In the genomic region with DNA sequence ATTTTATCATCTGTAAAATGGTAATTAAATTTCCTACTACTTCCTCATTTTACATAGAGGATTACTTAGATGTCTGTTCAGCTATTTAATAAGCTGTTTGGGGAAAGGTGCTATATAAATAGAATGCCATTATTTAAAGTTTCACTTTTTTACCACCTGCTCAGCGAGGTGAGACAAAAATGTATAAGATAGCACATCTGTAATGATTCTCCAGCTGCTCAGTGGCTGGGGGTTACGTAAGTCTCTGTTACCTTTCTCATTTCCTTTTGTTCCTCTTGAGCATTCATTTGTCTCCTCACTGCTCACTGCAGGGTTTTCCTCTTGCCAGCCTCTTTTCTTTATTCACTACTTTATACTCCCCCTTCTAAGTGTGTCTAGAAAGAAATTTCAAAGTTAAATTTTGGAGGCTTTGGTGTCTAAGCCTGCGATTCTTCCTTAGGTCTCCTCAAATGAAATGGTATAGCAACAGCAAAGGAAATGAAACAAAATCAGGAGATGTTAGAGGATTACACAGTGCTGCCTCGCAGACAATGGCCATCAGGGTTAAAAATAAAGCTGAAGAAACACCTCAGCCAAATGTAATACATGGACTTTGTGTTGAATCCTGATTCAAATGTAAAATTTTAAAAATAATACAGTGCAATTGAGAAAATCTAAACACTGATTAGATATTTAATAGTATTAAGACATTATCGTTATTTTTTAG, we compare ENCODE assay signal across 12 cellular contexts. TPM values are rescaled to one million over a fixed set of nuclear protein-coding genes. Genes with fewer than 3 reads are reported as not detected.
A peak's percentile ranks its signal among the peaks of the same experiment; 100 is the strongest.
DNase-seq lines count a peak whose midpoint lies in the region; ATAC-seq lines count a peak whose summit lies in the region.
"Had no signal": no experiment of that assay in that cellular context is flagged by ENCODE, and none has a peak within 500 bp of the region (broad histone marks: within the 10 kb centered on the region; RNA-seq: fewer than 3 reads in every experiment).

No MANE protein-coding gene starts in this region.

- H3K36me3 Mint-ChIP-seq in activated T-cell treated with anti-CD3 and anti-CD28 coated beads, Interleukin-2, amount 50 U/mL, for 4 hours (ENCODE audit: insufficient read depth) = no peaks in the 10 kb centered on the region
- H3K36me3 Mint-ChIP-seq: activated naive CD8-positive, alpha-beta T cell treated with anti-CD3 and anti-CD28 coated beads, Interleukin-2, amount 10 ng/mL, durations not matched to agents 7 days and 5 days had no signal

- peak; percentile 87 for ATAC-seq in GM19025 (IDR thresholded peaks at IDR 0.05; ENCODE audit: low read depth, unreplicated experiment)
- peak; percentile 92 for ATAC-seq in GM21737 (IDR thresholded peaks at IDR 0.05; ENCODE audit: unreplicated experiment)
- peak; percentile 94 for ATAC-seq in HG03378 (IDR thresholded peaks at IDR 0.05; ENCODE audit: unreplicated experiment)
- ATAC-seq in activated T-cell treated with anti-CD3 and anti-CD28 coated beads, Interleukin-2, amount 50 U/mL, for 4 hours = no peak

- peak; percentile 79 for DNase-seq in germinal center (ENCODE audit: low spot score)
- DNase-seq in NCI-H2081 (lab: John Stamatoyannopoulos, UW) = no peak
- no peak for DNase-seq in activated T-cell treated with anti-CD3 and anti-CD28 coated beads, Interleukin-2, amount 50 U/mL, for 4 hours
- DNase-seq in cerebellar nuclear complex (lab: John Stamatoyannopoulos, UW) = no peak
- no peak for DNase-seq in COR-L47 (lab: John Stamatoyannopoulos, UW)
- DNase-seq: activated naive CD8-positive, alpha-beta T cell treated with anti-CD3 and anti-CD28 coated beads, Interleukin-2, amount 10 ng/mL, durations not matched to agents 7 days and 5 days; GF-D8; stimulated activated CD4-positive, alpha-beta T cell treated with anti-CD3 and anti-CD28 coated beads, Interleukin-4, amount 100 ng/mL, for 4 hours; thyroid gland had no signal

- H3K27me3 Mint-ChIP-seq in activated T-cell treated with anti-CD3 and anti-CD28 coated beads, Interleukin-2, amount 50 U/mL, for 4 hours (ENCODE audit: low read depth) = peaks cover 9% of the 10 kb centered on the region

- no peaks in the 10 kb centered on the region for H3K4me1 Mint-ChIP-seq in activated T-cell treated with anti-CD3 and anti-CD28 coated beads, Interleukin-2, amount 50 U/mL, for 4 hours (ENCODE audit: low read depth)

- no peaks in the 10 kb centered on the region for H3K9me3 Mint-ChIP-seq in activated T-cell treated with anti-CD3 and anti-CD28 coated beads, Interleukin-2, amount 50 U/mL, for 4 hours
- H3K9me3 Mint-ChIP-seq: activated naive CD8-positive, alpha-beta T cell treated with anti-CD3 and anti-CD28 coated beads, Interleukin-2, amount 10 ng/mL, durations not matched to agents 7 days and 5 days had no signal

- H3K4me3 Mint-ChIP-seq in activated T-cell treated with anti-CD3 and anti-CD28 coated beads, Interleukin-2, amount 50 U/mL, for 4 hours = no peak overlapping the region
- H3K4me3 Mint-ChIP-seq: activated naive CD8-positive, alpha-beta T cell treated with anti-CD3 and anti-CD28 coated beads, Interleukin-2, amount 10 ng/mL, durations not matched to agents 7 days and 5 days had no signal

RNA-seq across cellular contexts. Expression of a gene that starts 6.8 kb away (rescaled TPM):
- not detected for total RNA-seq in activated T-cell treated with anti-CD3 and anti-CD28 coated beads, Interleukin-2, amount 50 U/mL, for 4 hours
- total RNA-seq: activated naive CD8-positive, alpha-beta T cell treated with anti-CD3 and anti-CD28 coated beads, Interleukin-2, amount 10 ng/mL, durations not matched to agents 7 days and 5 days had no signal

Comparison
In these comparisons a context has a peak if more than half of its experiments do, and no peak if none do; other contexts are left out.
1. ATAC-seq: peak in GM19025 (single experiment), GM21737 (single experiment) and HG03378 (single experiment); none in activated T-cell treated with anti-CD3 and anti-CD28 coated beads, Interleukin-2, amount 50 U/mL, for 4 hours (0 of 2).